ENCODE assay signal across 2 cellular contexts in genomic region chr3:118144919-118145318, GRCh38.
TF ChIP-seq lines count a peak whose summit lies in the region.

No MANE protein-coding gene starts in this region.

TF ChIP-seq in GM23338, 12 proteins besides CTCF, POLR2A, EP300 and RAD21:
- TF ChIP-seq NANOG (IDR thresholded peaks at IDR 0.05; ENCODE audit: borderline replicate concordance) (no peak), JUNB (IDR thresholded peaks at IDR 0.05; ENCODE audit: unreplicated experiment) (no peak), CREB1 (CRISPR knock-in tag; IDR thresholded peaks at IDR 0.05; ENCODE audit: low read depth) (no peak), EZH2phosphoT487 (IDR thresholded peaks at IDR 0.05; ENCODE audit: unreplicated experiment) (no peak), STAT1 (IDR thresholded peaks at IDR 0.05; ENCODE audit: unreplicated experiment) (no peak), ZNF114 (CRISPR knock-in tag; IDR thresholded peaks at IDR 0.05) (no peak), POLR2AphosphoS5 (IDR thresholded peaks at IDR 0.05; ENCODE audit: low read depth) (no peak)
- TF ChIP-seq, protein P1, sequence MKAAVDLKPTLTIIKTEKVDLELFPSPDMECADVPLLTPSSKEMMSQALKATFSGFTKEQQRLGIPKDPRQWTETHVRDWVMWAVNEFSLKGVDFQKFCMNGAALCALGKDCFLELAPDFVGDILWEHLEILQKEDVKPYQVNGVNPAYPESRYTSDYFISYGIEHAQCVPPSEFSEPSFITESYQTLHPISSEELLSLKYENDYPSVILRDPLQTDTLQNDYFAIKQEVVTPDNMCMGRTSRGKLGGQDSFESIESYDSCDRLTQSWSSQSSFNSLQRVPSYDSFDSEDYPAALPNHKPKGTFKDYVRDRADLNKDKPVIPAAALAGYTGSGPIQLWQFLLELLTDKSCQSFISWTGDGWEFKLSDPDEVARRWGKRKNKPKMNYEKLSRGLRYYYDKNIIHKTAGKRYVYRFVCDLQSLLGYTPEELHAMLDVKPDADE (IDR thresholded peaks at IDR 0.05), result no peak
- TF ChIP-seq, protein P2, sequence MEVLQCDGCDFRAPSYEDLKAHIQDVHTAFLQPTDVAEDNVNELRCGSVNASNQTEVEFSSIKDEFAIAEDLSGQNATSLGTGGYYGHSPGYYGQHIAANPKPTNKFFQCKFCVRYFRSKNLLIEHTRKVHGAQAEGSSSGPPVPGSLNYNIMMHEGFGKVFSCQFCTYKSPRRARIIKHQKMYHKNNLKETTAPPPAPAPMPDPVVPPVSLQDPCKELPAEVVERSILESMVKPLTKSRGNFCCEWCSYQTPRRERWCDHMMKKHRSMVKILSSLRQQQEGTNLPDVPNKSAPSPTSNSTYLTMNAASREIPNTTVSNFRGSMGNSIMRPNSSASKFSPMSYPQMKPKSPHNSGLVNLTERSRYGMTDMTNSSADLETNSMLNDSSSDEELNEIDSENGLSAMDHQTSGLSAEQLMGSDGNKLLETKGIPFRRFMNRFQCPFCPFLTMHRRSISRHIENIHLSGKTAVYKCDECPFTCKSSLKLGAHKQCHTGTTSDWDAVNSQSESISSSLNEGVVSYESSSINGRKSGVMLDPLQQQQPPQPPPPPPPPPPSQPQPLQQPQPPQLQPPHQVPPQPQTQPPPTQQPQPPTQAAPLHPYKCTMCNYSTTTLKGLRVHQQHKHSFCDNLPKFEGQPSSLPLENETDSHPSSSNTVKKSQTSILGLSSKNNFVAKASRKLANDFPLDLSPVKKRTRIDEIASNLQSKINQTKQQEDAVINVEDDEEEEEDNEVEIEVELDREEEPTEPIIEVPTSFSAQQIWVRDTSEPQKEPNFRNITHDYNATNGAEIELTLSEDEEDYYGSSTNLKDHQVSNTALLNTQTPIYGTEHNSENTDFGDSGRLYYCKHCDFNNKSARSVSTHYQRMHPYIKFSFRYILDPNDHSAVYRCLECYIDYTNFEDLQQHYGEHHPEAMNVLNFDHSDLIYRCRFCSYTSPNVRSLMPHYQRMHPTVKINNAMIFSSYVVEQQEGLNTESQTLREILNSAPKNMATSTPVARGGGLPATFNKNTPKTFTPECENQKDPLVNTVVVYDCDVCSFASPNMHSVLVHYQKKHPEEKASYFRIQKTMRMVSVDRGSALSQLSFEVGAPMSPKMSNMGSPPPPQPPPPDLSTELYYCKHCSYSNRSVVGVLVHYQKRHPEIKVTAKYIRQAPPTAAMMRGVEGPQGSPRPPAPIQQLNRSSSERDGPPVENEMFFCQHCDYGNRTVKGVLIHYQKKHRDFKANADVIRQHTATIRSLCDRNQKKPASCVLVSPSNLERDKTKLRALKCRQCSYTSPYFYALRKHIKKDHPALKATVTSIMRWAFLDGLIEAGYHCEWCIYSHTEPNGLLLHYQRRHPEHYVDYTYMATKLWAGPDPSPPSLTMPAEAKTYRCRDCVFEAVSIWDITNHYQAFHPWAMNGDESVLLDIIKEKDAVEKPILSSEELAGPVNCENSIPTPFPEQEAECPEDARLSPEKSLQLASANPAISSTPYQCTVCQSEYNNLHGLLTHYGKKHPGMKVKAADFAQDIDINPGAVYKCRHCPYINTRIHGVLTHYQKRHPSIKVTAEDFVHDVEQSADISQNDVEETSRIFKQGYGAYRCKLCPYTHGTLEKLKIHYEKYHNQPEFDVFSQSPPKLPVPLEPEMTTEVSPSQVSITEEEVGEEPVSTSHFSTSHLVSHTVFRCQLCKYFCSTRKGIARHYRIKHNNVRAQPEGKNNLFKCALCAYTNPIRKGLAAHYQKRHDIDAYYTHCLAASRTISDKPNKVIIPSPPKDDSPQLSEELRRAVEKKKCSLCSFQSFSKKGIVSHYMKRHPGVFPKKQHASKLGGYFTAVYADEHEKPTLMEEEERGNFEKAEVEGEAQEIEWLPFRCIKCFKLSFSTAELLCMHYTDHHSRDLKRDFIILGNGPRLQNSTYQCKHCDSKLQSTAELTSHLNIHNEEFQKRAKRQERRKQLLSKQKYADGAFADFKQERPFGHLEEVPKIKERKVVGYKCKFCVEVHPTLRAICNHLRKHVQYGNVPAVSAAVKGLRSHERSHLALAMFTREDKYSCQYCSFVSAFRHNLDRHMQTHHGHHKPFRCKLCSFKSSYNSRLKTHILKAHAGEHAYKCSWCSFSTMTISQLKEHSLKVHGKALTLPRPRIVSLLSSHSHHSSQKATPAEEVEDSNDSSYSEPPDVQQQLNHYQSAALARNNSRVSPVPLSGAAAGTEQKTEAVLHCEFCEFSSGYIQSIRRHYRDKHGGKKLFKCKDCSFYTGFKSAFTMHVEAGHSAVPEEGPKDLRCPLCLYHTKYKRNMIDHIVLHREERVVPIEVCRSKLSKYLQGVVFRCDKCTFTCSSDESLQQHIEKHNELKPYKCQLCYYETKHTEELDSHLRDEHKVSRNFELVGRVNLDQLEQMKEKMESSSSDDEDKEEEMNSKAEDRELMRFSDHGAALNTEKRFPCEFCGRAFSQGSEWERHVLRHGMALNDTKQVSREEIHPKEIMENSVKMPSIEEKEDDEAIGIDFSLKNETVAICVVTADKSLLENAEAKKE (CRISPR knock-in tag; IDR thresholded peaks at IDR 0.05), result no peak

TF ChIP-seq in H1, 55 proteins besides CTCF, POLR2A, EP300 and RAD21:
- no peak for TF ChIP-seq SP4 (IDR thresholded peaks at IDR 0.05; ENCODE audit: low read length)
- no peak for TF ChIP-seq ZNF274 (IDR thresholded peaks at IDR 0.05; ENCODE audit: borderline replicate concordance, extremely low read depth, low read length)
- no peak for TF ChIP-seq HDAC6 (IDR thresholded peaks at IDR 0.05; ENCODE audit: low read depth, low read length)
- TF ChIP-seq POU5F1 (IDR thresholded peaks at IDR 0.05; ENCODE audit: low read depth, low read length), result no peak
- no peak for TF ChIP-seq KDM1A (IDR thresholded peaks at IDR 0.05; ENCODE audit: borderline replicate concordance, low read length)
